27 cellular contexts compared by ENCODE assay signal in the genomic region with DNA sequence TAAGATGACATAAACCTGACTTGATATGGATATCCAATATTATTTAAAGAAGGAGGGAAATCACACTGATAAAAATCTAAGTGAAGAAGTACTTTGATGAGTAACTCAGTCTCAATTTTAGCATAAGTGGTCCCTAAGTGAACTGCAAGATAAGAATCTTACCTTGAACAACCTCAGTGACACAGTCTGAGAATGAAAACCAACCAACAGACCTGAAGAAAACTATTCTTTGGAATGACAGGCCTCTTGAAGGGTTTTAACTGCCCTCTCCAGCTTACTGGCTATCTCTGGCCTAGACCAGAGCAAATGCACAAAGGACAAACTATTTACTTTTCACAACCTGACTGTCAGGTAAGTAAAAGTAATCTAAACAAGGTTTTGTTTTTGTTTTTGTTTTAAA.
"Had no signal": no experiment of that assay in that cellular context is flagged by ENCODE, and none has a peak within 500 bp of the region (broad histone marks: within the 10 kb centered on the region; RNA-seq: fewer than 3 reads in every experiment).

No MANE protein-coding gene starts in this region.

- H3K36me3 ChIP-seq: cardiac muscle cell, esophagus squamous epithelium, neural progenitor cell, prostate gland, right atrium auricular region, suprapubic skin, WERI-Rb-1 had no signal

- H3K9ac ChIP-seq: neural progenitor cell had no signal

- H3K27ac Mint-ChIP-seq: activated CD4-positive, alpha-beta memory T cell treated with anti-CD3 and anti-CD28 coated beads, Interleukin-2, amount 10 ng/mL, durations not matched to agents 7 days and 5 days; activated naive CD4-positive, alpha-beta T cell treated with anti-CD3 and anti-CD28 coated beads, Interleukin-2, amount 50 U/mL, for 24 hours; immature natural killer cell had no signal

- H3K4me1 ChIP-seq: neural progenitor cell, prostate gland, right atrium auricular region, suprapubic skin, transverse colon had no signal

- H3K4me1 Mint-ChIP-seq: immature natural killer cell had no signal

- H3K27ac ChIP-seq: cardiac muscle cell, esophagus squamous epithelium, heart right ventricle, neural progenitor cell, prostate gland, right atrium auricular region, suprapubic skin, transverse colon, WERI-Rb-1 had no signal

- H3K9me3 ChIP-seq: esophagus squamous epithelium, heart right ventricle, mucosa of descending colon, prostate gland, right atrium auricular region, suprapubic skin, transverse colon had no signal

- DNase-seq: activated CD4-positive, alpha-beta memory T cell treated with anti-CD3 and anti-CD28 coated beads, Interleukin-2, amount 10 ng/mL, durations not matched to agents 7 days and 5 days; activated CD4-positive, alpha-beta T cell treated with anti-CD3 and anti-CD28 coated beads for 1 hour; activated CD8-positive, alpha-beta memory T cell treated with anti-CD3 and anti-CD28 coated beads, Interleukin-2, amount 50 U/mL, for 48 hours; activated effector memory CD4-positive, alpha-beta T cell treated with anti-CD3 and anti-CD28 coated beads, Interleukin-2, amount 50 U/mL, for 16 hours; amniotic stem cell; dermis blood vessel endothelial cell; effector memory CD4-positive, alpha-beta T cell; esophagus squamous epithelium; heart right ventricle; immature natural killer cell; kidney glomerular epithelial cell; left ventricle myocardium superior; mesenchymal stem cell; mucosa of descending colon; naive B cell; stimulated activated CD4-positive, alpha-beta T cell treated with anti-CD3 and anti-CD28 coated beads, Interleukin-12 subunit alpha, Interleukin-12 subunit beta, amount 100 ng/mL, for 4 hours; stimulated activated CD4-positive, alpha-beta T cell treated with anti-CD3 and anti-CD28 coated beads, Interleukin-1b, Interleukin-23, amount 100 ng/mL, for 48 hours; stimulated activated CD8-positive, alpha-beta memory T cell treated with anti-CD3 and anti-CD28 coated beads, Interleukin-4, amount 100 ng/mL, for 48 hours; stimulated activated naive CD4-positive, alpha-beta T cell treated with Interleukin-2 at 50 U/mL for 16 hours; transverse colon; WERI-Rb-1 had no signal

- H3K27me3 ChIP-seq: cardiac muscle cell, esophagus squamous epithelium, heart right ventricle, neural progenitor cell, right atrium auricular region, suprapubic skin, transverse colon had no signal

- H3K27me3 Mint-ChIP-seq: activated naive CD4-positive, alpha-beta T cell treated with anti-CD3 and anti-CD28 coated beads, Interleukin-2, amount 50 U/mL, for 24 hours; naive B cell had no signal

- H3K4me3 ChIP-seq: cardiac muscle cell, esophagus squamous epithelium, heart right ventricle, mucosa of descending colon, neural progenitor cell, prostate gland, right atrium auricular region, suprapubic skin, transverse colon had no signal

- H3K36me3 Mint-ChIP-seq: immature natural killer cell, naive B cell, neural progenitor cell had no signal

- ATAC-seq: heart right ventricle, left ventricle myocardium superior, mucosa of descending colon had no signal

- H3K9me3 Mint-ChIP-seq: activated CD4-positive, alpha-beta memory T cell treated with anti-CD3 and anti-CD28 coated beads, Interleukin-2, amount 10 ng/mL, durations not matched to agents 7 days and 5 days; activated naive CD4-positive, alpha-beta T cell treated with anti-CD3 and anti-CD28 coated beads, Interleukin-2, amount 50 U/mL, for 24 hours; immature natural killer cell; naive B cell; neural progenitor cell had no signal

- H3K4me3 Mint-ChIP-seq: activated CD4-positive, alpha-beta memory T cell treated with anti-CD3 and anti-CD28 coated beads, Interleukin-2, amount 10 ng/mL, durations not matched to agents 7 days and 5 days; activated naive CD4-positive, alpha-beta T cell treated with anti-CD3 and anti-CD28 coated beads, Interleukin-2, amount 50 U/mL, for 24 hours; immature natural killer cell; naive B cell; neural progenitor cell had no signal
